16 cellular contexts compared by ENCODE assay signal in genomic region chr3:100682854-100683760, GRCh38. TPM values are rescaled to one million over a fixed set of nuclear protein-coding genes. Genes with fewer than 3 reads are reported as not detected.
DNase-seq lines count a peak whose midpoint lies in the region; ATAC-seq and TF ChIP-seq lines count a peak whose summit lies in the region.
"Had no signal": no experiment of that assay in that cellular context is flagged by ENCODE, and none has a peak within 500 bp of the region (broad histone marks: within the 10 kb centered on the region; RNA-seq: fewer than 3 reads in every experiment).

No MANE protein-coding gene starts in this region.

- peaks cover 26% of the 10 kb centered on the region for H3K36me3 Mint-ChIP-seq in activated CD8-positive, alpha-beta T cell treated with anti-CD3 and anti-CD28 coated beads for 36 hours (ENCODE audit: low read depth)
- H3K36me3 Mint-ChIP-seq in stimulated activated memory B cell treated with anti-CD40 and anti-IgM and Interleukin-4, amounts not matched to agents 10 μg/mL and 1 μg/mL and 100 μg/mL, for 72 hours, result no peaks in the 10 kb centered on the region
- no peaks in the 10 kb centered on the region for H3K36me3 Mint-ChIP-seq in activated T-helper 2 cell treated with anti-CD3 and anti-CD28 coated beads, Interferon-gamma antibody, Interleukin-2, Interleukin-4, amounts not matched to agents 10 μg/mL and 5 μg/mL and 100 μg/mL, durations not matched to agents 14 hours and 24 hours and 36 hours (ENCODE audit: low read depth)
- H3K36me3 Mint-ChIP-seq in activated naive CD4-positive, alpha-beta T cell treated with anti-CD3 and anti-CD28 coated beads for 36 hours (ENCODE audit: low read depth), result no peaks in the 10 kb centered on the region

- H3K27ac ChIP-seq in right cardiac atrium (ENCODE audit: low read length), result no peak overlapping the region
- H3K27ac ChIP-seq: SJSA1 had no signal

- no peaks in the 10 kb centered on the region for H3K27me3 Mint-ChIP-seq in activated CD8-positive, alpha-beta T cell treated with anti-CD3 and anti-CD28 coated beads for 36 hours
- H3K27me3 Mint-ChIP-seq in stimulated activated memory B cell treated with anti-CD40 and anti-IgM and Interleukin-4, amounts not matched to agents 10 μg/mL and 1 μg/mL and 100 μg/mL, for 72 hours, result peaks cover 33% of the 10 kb centered on the region
- H3K27me3 Mint-ChIP-seq in activated T-helper 2 cell treated with anti-CD3 and anti-CD28 coated beads, Interferon-gamma antibody, Interleukin-2, Interleukin-4, amounts not matched to agents 10 μg/mL and 5 μg/mL and 100 μg/mL, durations not matched to agents 14 hours and 24 hours and 36 hours (ENCODE audit: low read depth), result peaks cover 8% of the 10 kb centered on the region
- no peaks in the 10 kb centered on the region for H3K27me3 Mint-ChIP-seq in activated naive CD4-positive, alpha-beta T cell treated with anti-CD3 and anti-CD28 coated beads for 36 hours (ENCODE audit: low read depth)

- no peaks in the 10 kb centered on the region for H3K9me3 ChIP-seq in right cardiac atrium (ENCODE audit: control insufficient read depth, low read length)
- H3K9me3 ChIP-seq: SJSA1 had no signal

- no peaks in the 10 kb centered on the region for H3K4me1 ChIP-seq in right cardiac atrium (ENCODE audit: control insufficient read depth, insufficient read depth, low read length)
- H3K4me1 ChIP-seq: SJSA1 had no signal

- intact Hi-C loops in activated CD8-positive, alpha-beta T cell treated with anti-CD3 and anti-CD28 coated beads for 36 hours (cut with micrococcal nuclease), result no loop called here
- intact Hi-C loops in right cardiac atrium (cut with DNase I), result no loop called here
- intact Hi-C loops in activated T-helper 2 cell treated with anti-CD3 and anti-CD28 coated beads, Interferon-gamma antibody, Interleukin-2, Interleukin-4, amounts not matched to agents 10 μg/mL and 5 μg/mL and 100 μg/mL, durations not matched to agents 14 hours and 24 hours and 36 hours (cut with micrococcal nuclease), result no loop called here
- intact Hi-C loops in activated naive CD4-positive, alpha-beta T cell treated with anti-CD3 and anti-CD28 coated beads for 36 hours (cut with micrococcal nuclease), result no loop called here

- TF ChIP-seq CTCF in activated CD8-positive, alpha-beta T cell treated with anti-CD3 and anti-CD28 coated beads for 36 hours (IDR thresholded peaks at IDR 0.05), result no peak

- H3K27me3 ChIP-seq in right cardiac atrium (ENCODE audit: control insufficient read depth, insufficient read depth), result no peaks in the 10 kb centered on the region
- H3K27me3 ChIP-seq: SJSA1 had no signal

- CTCF ChIA-PET in activated CD8-positive, alpha-beta T cell treated with anti-CD3 and anti-CD28 coated beads for 36 hours (lab: Charles Lee), result interaction anchor here (0.9 to 1.8 kb wide), 7 partner anchors 11 to 220 kb away, joined by 3 to 5 read pairs (median 3); partner anchors contain the start of gene TFG
- CTCF ChIA-PET in activated naive CD4-positive, alpha-beta T cell treated with anti-CD3 and anti-CD28 coated beads for 36 hours (lab: Charles Lee), result interaction anchor here (1.1 kb wide), 1 partner anchor 92 kb away, joined by 3 read pairs; no protein-coding TSS in a partner anchor

- no peak overlapping the region for H3K4me3 ChIP-seq in right cardiac atrium (ENCODE audit: low read length)
- H3K4me3 ChIP-seq: SJSA1 had no signal

- peak; percentile 34 for ATAC-seq in activated CD8-positive, alpha-beta T cell treated with anti-CD3 and anti-CD28 coated beads for 36 hours
- ATAC-seq in right cardiac atrium, result peak; percentile 41 to 46
- peak; percentile 36 for ATAC-seq in stimulated activated memory B cell treated with anti-CD40 and anti-IgM and Interleukin-4, amounts not matched to agents 10 μg/mL and 1 μg/mL and 100 μg/mL, for 72 hours
- ATAC-seq: effector memory CD8-positive, alpha-beta T cell had no signal

- 80% methylated on average over 18 of the region's 18 CpGs for WGBS in right cardiac atrium

- H3K4me3 Mint-ChIP-seq in activated CD8-positive, alpha-beta T cell treated with anti-CD3 and anti-CD28 coated beads for 36 hours, result no peak overlapping the region
- no peak overlapping the region for H3K4me3 Mint-ChIP-seq in stimulated activated memory B cell treated with anti-CD40 and anti-IgM and Interleukin-4, amounts not matched to agents 10 μg/mL and 1 μg/mL and 100 μg/mL, for 72 hours
- no peak overlapping the region for H3K4me3 Mint-ChIP-seq in activated T-helper 2 cell treated with anti-CD3 and anti-CD28 coated beads, Interferon-gamma antibody, Interleukin-2, Interleukin-4, amounts not matched to agents 10 μg/mL and 5 μg/mL and 100 μg/mL, durations not matched to agents 14 hours and 24 hours and 36 hours (ENCODE audit: low read depth)
- H3K4me3 Mint-ChIP-seq in activated naive CD4-positive, alpha-beta T cell treated with anti-CD3 and anti-CD28 coated beads for 36 hours, result no peak overlapping the region
- H3K4me3 Mint-ChIP-seq: activated B cell treated with CpG ODN at 0.5 μM for 24 hours; effector memory CD8-positive, alpha-beta T cell; stimulated activated naive CD8-positive, alpha-beta T cell treated with anti-CD3 and anti-CD28 coated beads, Interleukin-15, Interleukin-2, amounts not matched to agents 100 ng/mL and 50 ng/mL, for 24 hours had no signal

- H3K9me3 Mint-ChIP-seq in activated CD8-positive, alpha-beta T cell treated with anti-CD3 and anti-CD28 coated beads for 36 hours, result peaks cover 1% of the 10 kb centered on the region
- H3K9me3 Mint-ChIP-seq in stimulated activated memory B cell treated with anti-CD40 and anti-IgM and Interleukin-4, amounts not matched to agents 10 μg/mL and 1 μg/mL and 100 μg/mL, for 72 hours, result no peaks in the 10 kb centered on the region
- no peaks in the 10 kb centered on the region for H3K9me3 Mint-ChIP-seq in activated T-helper 2 cell treated with anti-CD3 and anti-CD28 coated beads, Interferon-gamma antibody, Interleukin-2, Interleukin-4, amounts not matched to agents 10 μg/mL and 5 μg/mL and 100 μg/mL, durations not matched to agents 14 hours and 24 hours and 36 hours
- H3K9me3 Mint-ChIP-seq in activated naive CD4-positive, alpha-beta T cell treated with anti-CD3 and anti-CD28 coated beads for 36 hours, result no peaks in the 10 kb centered on the region
- H3K9me3 Mint-ChIP-seq: effector memory CD8-positive, alpha-beta T cell; stimulated activated naive CD8-positive, alpha-beta T cell treated with anti-CD3 and anti-CD28 coated beads, Interleukin-15, Interleukin-2, amounts not matched to agents 100 ng/mL and 50 ng/mL, for 24 hours had no signal

- POLR2A ChIA-PET in activated CD8-positive, alpha-beta T cell treated with anti-CD3 and anti-CD28 coated beads for 36 hours (lab: Charles Lee), result interaction anchor here (1.1 to 2.3 kb wide), 8 partner anchors 9 to 30 kb away, joined by 3 to 6 read pairs (median 3); partner anchors contain the start of gene TFG

- peak; percentile 44 for DNase-seq in NCI-H146 treated with DMSO at 0.1 percent for 48 hours (lab: John Stamatoyannopoulos, UW; ENCODE audit: unreplicated experiment)
- DNase-seq in activated CD8-positive, alpha-beta T cell treated with anti-CD3 and anti-CD28 coated beads for 36 hours, result no peak
- DNase-seq in right cardiac atrium, result peak in 1 of 3 donors; percentile 40
- DNase-seq in RPMI8226, result no peak
- no peak for DNase-seq in activated T-helper 2 cell treated with anti-CD3 and anti-CD28 coated beads, Interferon-gamma antibody, Interleukin-2, Interleukin-4, amounts not matched to agents 10 μg/mL and 5 μg/mL and 100 μg/mL, durations not matched to agents 14 hours and 24 hours and 36 hours (ENCODE audit: low spot score)
- DNase-seq in activated naive CD4-positive, alpha-beta T cell treated with anti-CD3 and anti-CD28 coated beads for 36 hours, result no peak
- DNase-seq: activated B cell treated with CpG ODN at 0.5 μM for 24 hours; activated CD8-positive, alpha-beta memory T cell treated with anti-CD3 and anti-CD28 coated beads for 24 hours; caudate nucleus; DMS79 treated with DMSO at 0.1 percent for 48 hours; effector memory CD8-positive, alpha-beta T cell; NCI-H1930; NCI-H524 had no signal

- H3K4me1 Mint-ChIP-seq in activated CD8-positive, alpha-beta T cell treated with anti-CD3 and anti-CD28 coated beads for 36 hours (ENCODE audit: low read depth), result no peaks in the 10 kb centered on the region
- H3K4me1 Mint-ChIP-seq in stimulated activated memory B cell treated with anti-CD40 and anti-IgM and Interleukin-4, amounts not matched to agents 10 μg/mL and 1 μg/mL and 100 μg/mL, for 72 hours, result no peaks in the 10 kb centered on the region
- H3K4me1 Mint-ChIP-seq in activated T-helper 2 cell treated with anti-CD3 and anti-CD28 coated beads, Interferon-gamma antibody, Interleukin-2, Interleukin-4, amounts not matched to agents 10 μg/mL and 5 μg/mL and 100 μg/mL, durations not matched to agents 14 hours and 24 hours and 36 hours (ENCODE audit: low read depth), result no peaks in the 10 kb centered on the region
- H3K4me1 Mint-ChIP-seq in activated naive CD4-positive, alpha-beta T cell treated with anti-CD3 and anti-CD28 coated beads for 36 hours (ENCODE audit: low read depth), result no peaks in the 10 kb centered on the region
- H3K4me1 Mint-ChIP-seq: activated B cell treated with CpG ODN at 0.5 μM for 24 hours had no signal

- H3K27ac Mint-ChIP-seq in activated CD8-positive, alpha-beta T cell treated with anti-CD3 and anti-CD28 coated beads for 36 hours, result no peak overlapping the region
- H3K27ac Mint-ChIP-seq in stimulated activated memory B cell treated with anti-CD40 and anti-IgM and Interleukin-4, amounts not matched to agents 10 μg/mL and 1 μg/mL and 100 μg/mL, for 72 hours, result no peak overlapping the region
- H3K27ac Mint-ChIP-seq in activated T-helper 2 cell treated with anti-CD3 and anti-CD28 coated beads, Interferon-gamma antibody, Interleukin-2, Interleukin-4, amounts not matched to agents 10 μg/mL and 5 μg/mL and 100 μg/mL, durations not matched to agents 14 hours and 24 hours and 36 hours, result no peak overlapping the region
- no peak overlapping the region for H3K27ac Mint-ChIP-seq in activated naive CD4-positive, alpha-beta T cell treated with anti-CD3 and anti-CD28 coated beads for 36 hours
- H3K27ac Mint-ChIP-seq: activated B cell treated with CpG ODN at 0.5 μM for 24 hours; effector memory CD8-positive, alpha-beta T cell; stimulated activated naive CD8-positive, alpha-beta T cell treated with anti-CD3 and anti-CD28 coated beads, Interleukin-15, Interleukin-2, amounts not matched to agents 100 ng/mL and 50 ng/mL, for 24 hours had no signal

RNA-seq across cellular contexts. Expression of gene TFG, which starts 26.2 kb away (rescaled TPM):
- 10 to 100 TPM; 59.2 TPM for total RNA-seq in activated CD8-positive, alpha-beta T cell treated with anti-CD3 and anti-CD28 coated beads for 36 hours
- total RNA-seq in right cardiac atrium, result 10 to 100 TPM; 81.6 to 98.6 (median 88.2) TPM
- 89.0 TPM for polyA plus RNA-seq in right cardiac atrium
- 79.3 and 81.2 TPM in 2 replicates for total RNA-seq in activated T-helper 2 cell treated with anti-CD3 and anti-CD28 coated beads, Interferon-gamma antibody, Interleukin-2, Interleukin-4, amounts not matched to agents 10 μg/mL and 5 μg/mL and 100 μg/mL, durations not matched to agents 14 hours and 24 hours and 36 hours
- total RNA-seq in activated naive CD4-positive, alpha-beta T cell treated with anti-CD3 and anti-CD28 coated beads for 36 hours, result 10 to 100 TPM; 45.6 to 46.0 TPM
